In genomic region chr2:128556633-128557032, GRCh38 we compare ENCODE assay signal across 25 cellular contexts.
"Had no signal": no experiment of that assay in that cellular context is flagged by ENCODE, and none has a peak within 500 bp of the region (broad histone marks: within the 10 kb centered on the region; RNA-seq: fewer than 3 reads in every experiment).

No MANE protein-coding gene starts in this region.

- H3K36me3 Mint-ChIP-seq: immature natural killer cell; mesothelial cell of epicardium; naive B cell; natural killer cell; stimulated activated effector memory CD8-positive, alpha-beta T cell treated with anti-CD3 and anti-CD28 coated beads, Interleukin-12 subunit alpha, Interleukin-12 subunit beta, amount 100 ng/mL, for 72 hours; type B pancreatic cell had no signal

- H3K27me3 ChIP-seq: left lung, pancreas, tibial nerve, uterus had no signal

- H3K4me1 ChIP-seq: left lung, lower lobe of right lung, pancreas, prostate gland, tibial nerve, uterus had no signal

- H3K4me1 Mint-ChIP-seq: immature natural killer cell; naive B cell; natural killer cell; stimulated activated effector memory CD8-positive, alpha-beta T cell treated with anti-CD3 and anti-CD28 coated beads, Interleukin-12 subunit alpha, Interleukin-12 subunit beta, amount 100 ng/mL, for 72 hours had no signal

- H3K9me3 Mint-ChIP-seq: immature natural killer cell; natural killer cell; nephron progenitor cell; stimulated activated effector memory CD8-positive, alpha-beta T cell treated with anti-CD3 and anti-CD28 coated beads, Interleukin-12 subunit alpha, Interleukin-12 subunit beta, amount 100 ng/mL, for 72 hours; stimulated activated naive CD8-positive, alpha-beta T cell treated with anti-CD3 and anti-CD28 coated beads, Interleukin-15, Interleukin-2, amounts not matched to agents 100 ng/mL and 50 ng/mL, for 24 hours; type B pancreatic cell had no signal

- H3K36me3 ChIP-seq: left lung, lower lobe of right lung, pancreas, prostate gland, tibial nerve, uterus had no signal

- DNase-seq: hypothalamus; immature natural killer cell; left colon; left lung; lower lobe of right lung; mammary epithelial cell; mesenchymal stem cell; naive B cell; natural killer cell; nephron progenitor cell; pancreas; posterior cingulate gyrus; retina; right cardiac atrium; stimulated activated CD4-positive, alpha-beta T cell treated with anti-CD3 and anti-CD28 coated beads, Interleukin-4, amount 100 ng/mL, for 24 hours; stimulated activated naive CD4-positive, alpha-beta T cell; substantia nigra; uterus had no signal

- H3K9me3 ChIP-seq: left lung, lower lobe of right lung, pancreas, prostate gland, tibial nerve, uterus had no signal

- H3K4me3 ChIP-seq: left lung, lower lobe of right lung, pancreas, prostate gland, skin epidermis, tibial nerve, uterus had no signal

- H3K27ac ChIP-seq: left lung, lower lobe of right lung, pancreas, prostate gland, skin epidermis, tibial nerve, uterus had no signal

- H3K27ac Mint-ChIP-seq: immature natural killer cell; mesothelial cell of epicardium; natural killer cell; nephron progenitor cell; stimulated activated effector memory CD8-positive, alpha-beta T cell treated with anti-CD3 and anti-CD28 coated beads, Interleukin-12 subunit alpha, Interleukin-12 subunit beta, amount 100 ng/mL, for 72 hours; stimulated activated naive CD8-positive, alpha-beta T cell treated with anti-CD3 and anti-CD28 coated beads, Interleukin-15, Interleukin-2, amounts not matched to agents 100 ng/mL and 50 ng/mL, for 24 hours; type B pancreatic cell had no signal

- H3K27me3 Mint-ChIP-seq: stimulated activated naive CD8-positive, alpha-beta T cell treated with anti-CD3 and anti-CD28 coated beads, Interleukin-15, Interleukin-2, amounts not matched to agents 100 ng/mL and 50 ng/mL, for 24 hours had no signal

- H3K4me3 Mint-ChIP-seq: immature natural killer cell; mesothelial cell of epicardium; naive B cell; natural killer cell; nephron progenitor cell; stimulated activated effector memory CD8-positive, alpha-beta T cell treated with anti-CD3 and anti-CD28 coated beads, Interleukin-12 subunit alpha, Interleukin-12 subunit beta, amount 100 ng/mL, for 72 hours; stimulated activated naive CD8-positive, alpha-beta T cell treated with anti-CD3 and anti-CD28 coated beads, Interleukin-15, Interleukin-2, amounts not matched to agents 100 ng/mL and 50 ng/mL, for 24 hours; type B pancreatic cell had no signal
